In genomic region chr11:76680517-76681425, GRCh38 we compare ENCODE assay signal across 8 cellular contexts. TPM values are rescaled to one million over a fixed set of nuclear protein-coding genes. Genes with fewer than 3 reads are reported as not detected.
A peak's percentile ranks its signal among the peaks of the same experiment; 100 is the strongest.
DNase-seq lines count a peak whose midpoint lies in the region; ATAC-seq and TF ChIP-seq lines count a peak whose summit lies in the region.

No MANE protein-coding gene starts in this region.

- no peak overlapping the region for H3K4me3 Mint-ChIP-seq in progenitor cell of endocrine pancreas (ENCODE audit: low read depth)

- peaks cover 50% of the 10 kb centered on the region for H3K27me3 Mint-ChIP-seq in progenitor cell of endocrine pancreas

- no peaks in the 10 kb centered on the region for H3K36me3 ChIP-seq in MM.1S (replicated peaks; ENCODE audit: insufficient read depth, low read length)
- H3K36me3 ChIP-seq in SK-N-SH (replicated peaks in 1 of 2; ENCODE audit: control insufficient read depth in 1 of 2, insufficient read depth in 2 of 2, low read length in 1 of 2), result no peaks in the 10 kb centered on the region

- TF ChIP-seq CTCF in MM.1S (IDR thresholded peaks at IDR 0.05; ENCODE audit: low read length), result peak; percentile 84
- TF ChIP-seq CTCF in SK-N-SH (IDR thresholded peaks at IDR 0.05), result peak; percentile 88
- TF ChIP-seq CTCF in progenitor cell of endocrine pancreas (IDR thresholded peaks at IDR 0.05; ENCODE audit: unreplicated experiment), result peak; percentile 89

- H3K27ac ChIP-seq in MM.1S (ENCODE audit: low read length) (no peak overlapping the region), SK-N-SH (ENCODE audit: low read depth in 2 of 2, low read length in 1 of 2) (no peak overlapping the region)

- H3K4me2 ChIP-seq in MM.1S (ENCODE audit: low read depth, low read length) (no peak overlapping the region), SK-N-SH (no peak overlapping the region)

- H2AFZ ChIP-seq in MM.1S (ENCODE audit: low read length) (no peak overlapping the region), SK-N-SH (ENCODE audit: low read depth) (no peak overlapping the region)

- TF ChIP-seq EP300 in SK-N-SH (IDR thresholded peaks at IDR 0.05; ENCODE audit: borderline replicate concordance in 1 of 2, low read depth in 1 of 2, low read length in 1 of 2), result no peak

- ATAC-seq in GM18870 (IDR thresholded peaks at IDR 0.05; ENCODE audit: unreplicated experiment), result no peak

- CTCF ChIA-PET in SK-N-SH (lab: Yijun Ruan, JAX), result interaction anchor here (0.6 to 5.5 kb wide), 45 partner anchors 9 to 778 kb away, joined by 3 to 55 read pairs (median 4); partner anchors contain the start of gene LRRC32

- POLR2A ChIA-PET in SK-N-SH (lab: Yijun Ruan, JAX), result no interaction called here

- peaks cover 3% of the 10 kb centered on the region for H3K9me3 Mint-ChIP-seq in progenitor cell of endocrine pancreas (ENCODE audit: low read depth)

- TF ChIP-seq RAD21 in SK-N-SH (IDR thresholded peaks at IDR 0.05; ENCODE audit: low read length), result peak; percentile 92

- intact Hi-C loops in head of caudate nucleus (cut with DNase I), result no loop called here

- WGBS in SK-N-SH (ENCODE audit: low lambda C conversion rate), result 35% methylated on average over 13 of the region's 22 CpGs

- DNase-seq in NCI-H2081 (lab: John Stamatoyannopoulos, UW), result peak; percentile 47 to 52
- DNase-seq in NCI-H2081 treated with DMSO at 0.1 percent for 48 hours (lab: John Stamatoyannopoulos, UW), result no peak
- peak; percentile 70 for DNase-seq in MM.1S
- peak; percentile 91 for DNase-seq in SK-N-SH
- peak; percentile 38 for DNase-seq in activated naive CD4-positive, alpha-beta T cell treated with anti-CD3 and anti-CD28 coated beads, Interleukin-2, amount 50 U/mL, for 16 hours
- DNase-seq in head of caudate nucleus, result peak; percentile 29 to 85 (median 64)
- DNase-seq in progenitor cell of endocrine pancreas (ENCODE audit: low spot score, unreplicated experiment), result peak; percentile 69

- H3K9me3 ChIP-seq in MM.1S (replicated peaks; ENCODE audit: insufficient read depth, low read length) (no peaks in the 10 kb centered on the region), SK-N-SH (no peaks in the 10 kb centered on the region)

- no peak overlapping the region for H3K9ac ChIP-seq in MM.1S (ENCODE audit: low read length)
- H3K9ac ChIP-seq in SK-N-SH, result no peak overlapping the region

- no peaks in the 10 kb centered on the region for H3K36me3 Mint-ChIP-seq in progenitor cell of endocrine pancreas (ENCODE audit: insufficient read depth)

- H3K4me3 ChIP-seq in MM.1S (ENCODE audit: low read length) (no peak overlapping the region), SK-N-SH (ENCODE audit: low read depth in 2 of 2, low read length in 1 of 2) (no peak overlapping the region; a peak in 2 of 4 replicates)

- H3K4me1 ChIP-seq in MM.1S (ENCODE audit: low read length), result no peaks in the 10 kb centered on the region
- peaks cover 0 to 21% of the 10 kb centered on the region in 2 experiments; a peak in 1 of 4 replicates for H3K4me1 ChIP-seq in SK-N-SH (ENCODE audit: control insufficient read depth in 1 of 2, insufficient read depth in 2 of 2, low read depth in 1 of 2, low read length in 1 of 2)

- H3K27me3 ChIP-seq in MM.1S (replicated peaks; ENCODE audit: insufficient read depth, low read length) (no peaks in the 10 kb centered on the region), SK-N-SH (ENCODE audit: insufficient read depth) (0 out of 2 replicates have a peak, but pooled peaks cover 5% of the 10 kb centered on the region)

- H3K79me2 ChIP-seq in MM.1S (ENCODE audit: low read length), result no peaks in the 10 kb centered on the region
- H3K79me2 ChIP-seq in SK-N-SH (ENCODE audit: insufficient read depth), result no peaks in the 10 kb centered on the region

- H3F3A ChIP-seq in MM.1S (ENCODE audit: insufficient read depth, low read length) (no peaks in the 10 kb centered on the region), SK-N-SH (replicated peaks; ENCODE audit: insufficient read depth) (no peaks in the 10 kb centered on the region)

- H3K9me2 ChIP-seq in MM.1S (replicated peaks; ENCODE audit: insufficient read depth, low read length) (no peaks in the 10 kb centered on the region), SK-N-SH (no peaks in the 10 kb centered on the region)

- no peak overlapping the region for H3K27ac Mint-ChIP-seq in progenitor cell of endocrine pancreas

- H4K20me1 ChIP-seq in MM.1S (ENCODE audit: insufficient read depth, low read length) (no peaks in the 10 kb centered on the region), SK-N-SH (ENCODE audit: insufficient read depth) (no peaks in the 10 kb centered on the region)

- H3K4me1 Mint-ChIP-seq in progenitor cell of endocrine pancreas (ENCODE audit: low read depth), result no peaks in the 10 kb centered on the region

TF ChIP-seq in SK-N-SH, 30 proteins besides CTCF, POLR2A, EP300 and RAD21:
- TF ChIP-seq RXRA (IDR thresholded peaks at IDR 0.05; ENCODE audit: borderline replicate concordance, low read depth) (no peak), NFIC (IDR thresholded peaks at IDR 0.05; ENCODE audit: borderline replicate concordance) (0 out of 2 replicates have a peak, but pooled peaks have one; percentile 34), IRF3 (IDR thresholded peaks at IDR 0.05; ENCODE audit: low read depth, low read length) (no peak), JUND (IDR thresholded peaks at IDR 0.05) (no peak), SMC3 (IDR thresholded peaks at IDR 0.05; ENCODE audit: low read depth, low read length) (peak; percentile 90), NRF1 (IDR thresholded peaks at IDR 0.05; ENCODE audit: low read depth, low read length) (no peak), FOXM1 (IDR thresholded peaks at IDR 0.05; ENCODE audit: low read depth) (no peak)
TF ChIP-seq in SK-N-SH: peak in this region for 2.

RNA-seq across cellular contexts. Expression of gene LRRC32, which starts 10.2 kb away (rescaled TPM):
- polyA plus RNA-seq in SK-N-SH (2012; rRNA removed), result 0.19 and 0.43 TPM in 2 replicates
- 0.28 and 0.30 TPM in 2 replicates for polyA plus RNA-seq in SK-N-SH (2012; cell fraction: cytosol; rRNA removed)
- polyA plus RNA-seq in SK-N-SH (2012; cell fraction: nucleus; rRNA removed), result 0.42 and 0.57 TPM in 2 replicates
- 0.14 and 0.27 TPM in 2 replicates for total RNA-seq in progenitor cell of endocrine pancreas
